ENCODE assay signal across 15 cellular contexts in the genomic region with DNA sequence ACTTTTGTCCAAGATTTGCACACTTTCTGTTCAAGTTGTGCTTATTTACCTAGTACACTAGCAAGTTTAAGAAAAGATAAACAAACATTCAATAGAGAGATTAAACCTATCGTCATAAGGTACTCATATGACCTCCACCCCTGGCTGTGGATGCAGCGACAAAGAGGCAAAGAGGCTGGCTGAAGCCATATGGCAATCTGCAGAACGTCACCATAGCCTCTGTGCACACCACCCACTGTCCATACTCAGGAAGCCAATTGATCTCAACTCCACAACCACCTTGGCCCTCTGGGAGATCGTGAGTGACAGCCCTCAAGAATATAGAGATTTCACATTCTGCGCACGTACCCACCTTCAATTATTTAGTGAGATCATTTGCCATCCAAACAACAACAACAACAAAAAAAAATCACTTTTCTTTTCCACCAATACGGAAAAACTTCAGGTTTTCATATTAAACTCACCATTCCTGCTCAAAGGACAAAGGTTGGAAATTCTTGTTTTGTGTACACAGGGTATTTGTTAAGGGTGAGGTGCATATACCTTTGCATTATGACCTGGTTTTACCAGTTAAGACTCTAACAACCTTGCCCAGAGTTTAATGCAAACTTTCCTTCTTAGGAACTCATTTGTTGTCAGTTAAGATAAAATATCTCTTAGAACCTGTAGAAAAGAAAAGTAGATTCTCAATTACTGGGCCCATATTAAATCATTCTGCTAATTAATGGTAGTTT.
"Had no signal": no experiment of that assay in that cellular context is flagged by ENCODE, and none has a peak within 500 bp of the region (broad histone marks: within the 10 kb centered on the region; RNA-seq: fewer than 3 reads in every experiment).

No MANE protein-coding gene starts in this region.

- H3K4me3 ChIP-seq: left ventricle myocardium inferior, prostate gland, right atrium auricular region, tibial artery had no signal

- H3K27ac ChIP-seq: foreskin keratinocyte, left ventricle myocardium inferior, prostate gland, right atrium auricular region, tibial artery, VCaP had no signal

- ATAC-seq: activated CD8-positive, alpha-beta T cell treated with anti-CD3 and anti-CD28 coated beads, Interleukin-2, amount 10 ng/mL, durations not matched to agents 7 days and 5 days; activated naive CD4-positive, alpha-beta T cell treated with anti-CD3 and anti-CD28 coated beads, Interleukin-2, amount 50 U/mL, for 72 hours; foreskin keratinocyte; natural killer cell had no signal

- H3K4me1 ChIP-seq: foreskin keratinocyte, prostate gland, right atrium auricular region, tibial artery had no signal

- H3K9me3 ChIP-seq: prostate gland, right atrium auricular region, tibial artery had no signal

- DNase-seq: activated CD4-positive, alpha-beta T cell treated with anti-CD3 and anti-CD28 coated beads, Interleukin-2, amount 50 U/mL, for 1 hour; activated CD4-positive, CD25-positive, alpha-beta regulatory T cell treated with anti-CD3 and anti-CD28 coated beads, Interleukin-2, amount 50 U/mL, for 72 hours; activated CD8-positive, alpha-beta T cell treated with anti-CD3 and anti-CD28 coated beads, Interleukin-2, amount 10 ng/mL, durations not matched to agents 7 days and 5 days; dermis blood vessel endothelial cell; effector memory CD4-positive, alpha-beta T cell; foreskin keratinocyte; immature natural killer cell; left ventricle myocardium inferior; natural killer cell; stimulated activated CD4-positive, alpha-beta T cell treated with anti-CD3 and anti-CD28 coated beads, Interleukin-4, amount 100 ng/mL, for 4 hours; tibial artery had no signal

- H3K36me3 ChIP-seq: left ventricle myocardium inferior, prostate gland, right atrium auricular region, tibial artery had no signal

- H3K27me3 ChIP-seq: foreskin keratinocyte, right atrium auricular region, tibial artery had no signal
